ENCODE assay signal across 17 cellular contexts in the genomic region with DNA sequence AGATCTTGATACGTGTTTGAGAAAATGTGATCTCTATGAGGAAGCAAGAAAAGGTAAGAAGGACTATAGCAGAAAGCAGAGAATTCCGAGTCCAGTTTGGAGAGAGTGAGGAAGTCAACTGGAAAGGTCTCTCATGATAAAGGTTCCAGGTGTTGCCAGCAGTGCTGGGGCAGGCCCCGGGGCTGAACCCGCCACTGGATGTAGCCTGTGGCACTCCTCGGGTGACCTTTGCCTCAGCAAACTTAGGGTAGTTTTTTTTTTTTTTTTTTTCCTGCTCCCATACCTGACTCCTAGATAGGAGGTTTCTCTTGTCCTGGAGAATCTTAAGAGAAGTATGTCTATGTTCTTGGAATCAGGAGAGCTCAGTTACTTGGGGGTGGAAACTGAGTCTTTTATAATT.
DNase-seq lines count a peak whose midpoint lies in the region; ATAC-seq and TF ChIP-seq lines count a peak whose summit lies in the region.
"Had no signal": no experiment of that assay in that cellular context is flagged by ENCODE, and none has a peak within 500 bp of the region (broad histone marks: within the 10 kb centered on the region; RNA-seq: fewer than 3 reads in every experiment).

No MANE protein-coding gene starts in this region.

- peaks cover 38% of the 10 kb centered on the region in 2 donors for H3K4me1 Mint-ChIP-seq in natural killer cell
- peaks cover 10 to 38% of the 10 kb centered on the region in 2 donors for H3K4me1 Mint-ChIP-seq in natural killer cell treated with Interleukin-12 subunit alpha and Interleukin-12 subunit beta and Interleukin-15 and Interleukin-18, amount 100 ng/mL, for 72 hours (ENCODE audit: low read depth in 2 of 2)
- peaks cover 10 to 12% of the 10 kb centered on the region in 2 donors for H3K4me1 Mint-ChIP-seq in effector memory CD8-positive, alpha-beta T cell (ENCODE audit: low read depth in 2 of 2)

- H3K36me3 ChIP-seq in colonic mucosa (no peaks in the 10 kb centered on the region), mucosa of descending colon (ENCODE audit: low read depth) (no peaks in the 10 kb centered on the region)

- H3K27ac ChIP-seq in colonic mucosa, result peak overlapping the region; percentile 37

- no peak for TF ChIP-seq CTCF in natural killer cell (IDR thresholded peaks at IDR 0.05)
- no peak for TF ChIP-seq CTCF in colonic mucosa (IDR thresholded peaks at IDR 0.05)
- TF ChIP-seq CTCF in mucosa of descending colon (IDR thresholded peaks at IDR 0.05), result no peak

- no peak overlapping the region for H3K9ac ChIP-seq in colonic mucosa (ENCODE audit: low read depth in 2 of 2, low read length in 2 of 2)

- H3K27me3 ChIP-seq in colonic mucosa, result no peaks in the 10 kb centered on the region

- ATAC-seq in natural killer cell (no peak), mucosa of descending colon (peak; percentile 91), GM21447 (IDR thresholded peaks at IDR 0.05; ENCODE audit: unreplicated experiment) (no peak), HG03565 (IDR thresholded peaks at IDR 0.05; ENCODE audit: unreplicated experiment) (no peak), HG03039 (IDR thresholded peaks at IDR 0.05; ENCODE audit: unreplicated experiment) (no peak)
- ATAC-seq in natural killer cell treated with Interleukin-12 subunit alpha and Interleukin-12 subunit beta and Interleukin-15 and Interleukin-18, amount 100 ng/mL, for 72 hours, result no peak
- no peak for ATAC-seq in effector memory CD8-positive, alpha-beta T cell (replicated peaks)
- ATAC-seq: GM12878 had no signal

- H3K9me3 ChIP-seq in colonic mucosa (no peaks in the 10 kb centered on the region), mucosa of descending colon (no peaks in the 10 kb centered on the region)

- H3K27ac Mint-ChIP-seq in natural killer cell, result peak overlapping the region; percentile 10 to 53
- H3K27ac Mint-ChIP-seq in natural killer cell treated with Interleukin-12 subunit alpha and Interleukin-12 subunit beta and Interleukin-15 and Interleukin-18, amount 100 ng/mL, for 72 hours, result no peak overlapping the region
- H3K27ac Mint-ChIP-seq in effector memory CD8-positive, alpha-beta T cell, result peak overlapping the region in 1 of 2 donors; percentile 53

- intact Hi-C loops in natural killer cell (cut with micrococcal nuclease) (no loop called here), colonic mucosa (cut with DNase I) (no loop called here), mucosa of descending colon (cut with DNase I, micrococcal nuclease) (no loop called here)

- no peak for DNase-seq in natural killer cell
- DNase-seq in natural killer cell treated with Interleukin-12 subunit alpha and Interleukin-12 subunit beta and Interleukin-15 and Interleukin-18, amount 100 ng/mL, for 72 hours (ENCODE audit: low spot score), result no peak
- DNase-seq in colonic mucosa, result peak; percentile 70
- DNase-seq in mucosa of descending colon, result peak; percentile 55 to 76 (median 66)
- no peak for DNase-seq in effector memory CD8-positive, alpha-beta T cell
- DNase-seq: C1 segment of cervical spinal cord, DMS 273 treated with DMSO at 0.1 percent for 48 hours, GDM1, HCEC 1CT, KG1, NCI-H1417 treated with DMSO at 0.1 percent for 48 hours, NCI-H1930, NCI-H446 treated with DMSO at 0.1 percent for 48 hours had no signal

- H3K27me3 Mint-ChIP-seq in natural killer cell (ENCODE audit: low read depth in 2 of 2), result no peaks in the 10 kb centered on the region
- H3K27me3 Mint-ChIP-seq in natural killer cell treated with Interleukin-12 subunit alpha and Interleukin-12 subunit beta and Interleukin-15 and Interleukin-18, amount 100 ng/mL, for 72 hours, result no peaks in the 10 kb centered on the region
- H3K27me3 Mint-ChIP-seq in effector memory CD8-positive, alpha-beta T cell, result no peaks in the 10 kb centered on the region

- H3K4me3 Mint-ChIP-seq in natural killer cell, result no peak overlapping the region
- H3K4me3 Mint-ChIP-seq in natural killer cell treated with Interleukin-12 subunit alpha and Interleukin-12 subunit beta and Interleukin-15 and Interleukin-18, amount 100 ng/mL, for 72 hours, result no peak overlapping the region
- no peak overlapping the region for H3K4me3 Mint-ChIP-seq in effector memory CD8-positive, alpha-beta T cell

- H3K36me3 Mint-ChIP-seq in natural killer cell, result no peaks in the 10 kb centered on the region
- no peaks in the 10 kb centered on the region for H3K36me3 Mint-ChIP-seq in natural killer cell treated with Interleukin-12 subunit alpha and Interleukin-12 subunit beta and Interleukin-15 and Interleukin-18, amount 100 ng/mL, for 72 hours
- H3K36me3 Mint-ChIP-seq in effector memory CD8-positive, alpha-beta T cell (ENCODE audit: insufficient read depth), result peaks cover 21% of the 10 kb centered on the region

- H3K4me1 ChIP-seq in colonic mucosa (peaks cover 5% of the 10 kb centered on the region), mucosa of descending colon (ENCODE audit: low read depth) (peaks cover 7% of the 10 kb centered on the region)

- H3K4me3 ChIP-seq in colonic mucosa (no peak overlapping the region), mucosa of descending colon (no peak overlapping the region)
- H3K4me3 ChIP-seq: GM12878 had no signal

- H3K9me3 Mint-ChIP-seq in natural killer cell, result no peaks in the 10 kb centered on the region
- H3K9me3 Mint-ChIP-seq in natural killer cell treated with Interleukin-12 subunit alpha and Interleukin-12 subunit beta and Interleukin-15 and Interleukin-18, amount 100 ng/mL, for 72 hours, result no peaks in the 10 kb centered on the region
- H3K9me3 Mint-ChIP-seq in effector memory CD8-positive, alpha-beta T cell, result no peaks in the 10 kb centered on the region

Comparison
In these comparisons a context has a peak if more than half of its experiments do, and no peak if none do; other contexts are left out.
1. H3K27ac Mint-ChIP-seq: peak in natural killer cell (2 of 2); none in natural killer cell treated with Interleukin-12 subunit alpha and Interleukin-12 subunit beta and Interleukin-15 and Interleukin-18, amount 100 ng/mL, for 72 hours (0 of 2).
2. DNase-seq: peak in colonic mucosa (single experiment) and mucosa of descending colon (3 of 3); none in natural killer cell (single experiment), natural killer cell treated with Interleukin-12 subunit alpha and Interleukin-12 subunit beta and Interleukin-15 and Interleukin-18, amount 100 ng/mL, for 72 hours (single experiment) and effector memory CD8-positive, alpha-beta T cell (0 of 3).